1 cellular context compared by ENCODE assay signal in the genomic region with DNA sequence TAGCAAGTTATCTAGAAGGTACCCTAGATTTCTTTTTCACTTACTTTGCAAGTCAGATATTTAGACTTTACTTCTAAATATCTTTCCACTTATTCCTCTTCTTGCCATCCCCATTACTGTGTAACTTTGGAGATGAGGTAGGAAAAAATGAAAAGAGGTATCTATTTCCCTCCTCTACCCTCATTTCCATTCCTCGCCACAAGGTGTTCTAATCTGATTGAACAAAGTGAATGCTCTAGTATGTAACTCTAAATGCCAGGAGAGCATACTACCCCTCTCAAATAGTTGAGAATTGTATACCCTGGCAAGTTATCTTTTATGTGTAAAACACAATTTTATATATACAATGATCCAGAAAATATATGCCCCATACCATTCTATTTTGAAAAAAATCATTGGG.
TF ChIP-seq lines count a peak whose summit lies in the region.

No MANE protein-coding gene starts in this region.

TF ChIP-seq in GM12878, 131 proteins besides CTCF, POLR2A, EP300 and RAD21:
- TF ChIP-seq ZSCAN29 (IDR thresholded peaks at IDR 0.05), result no peak
- TF ChIP-seq SREBF2 (IDR thresholded peaks at IDR 0.05; ENCODE audit: low read length), result no peak
- no peak for TF ChIP-seq STAT3 (IDR thresholded peaks at IDR 0.05; ENCODE audit: low read depth, low read length)
- no peak for TF ChIP-seq TCF3 (IDR thresholded peaks at IDR 0.05; ENCODE audit: borderline replicate concordance, insufficient read depth, low read depth, low read length)
- no peak for TF ChIP-seq ZNF384 (IDR thresholded peaks at IDR 0.05; ENCODE audit: borderline replicate concordance, low read depth, low read length)
- no peak for TF ChIP-seq BHLHE40 (IDR thresholded peaks at IDR 0.05; ENCODE audit: borderline replicate concordance in 1 of 2, low read depth in 2 of 2, low read length in 1 of 2)
- TF ChIP-seq, protein P1, sequence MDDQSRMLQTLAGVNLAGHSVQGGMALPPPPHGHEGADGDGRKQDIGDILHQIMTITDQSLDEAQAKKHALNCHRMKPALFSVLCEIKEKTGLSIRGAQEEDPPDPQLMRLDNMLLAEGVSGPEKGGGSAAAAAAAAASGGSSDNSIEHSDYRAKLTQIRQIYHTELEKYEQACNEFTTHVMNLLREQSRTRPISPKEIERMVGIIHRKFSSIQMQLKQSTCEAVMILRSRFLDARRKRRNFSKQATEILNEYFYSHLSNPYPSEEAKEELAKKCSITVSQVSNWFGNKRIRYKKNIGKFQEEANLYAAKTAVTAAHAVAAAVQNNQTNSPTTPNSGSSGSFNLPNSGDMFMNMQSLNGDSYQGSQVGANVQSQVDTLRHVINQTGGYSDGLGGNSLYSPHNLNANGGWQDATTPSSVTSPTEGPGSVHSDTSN (IDR thresholded peaks at IDR 0.05; ENCODE audit: insufficient replicate concordance, low read depth, low read length), result no peak
- TF ChIP-seq, protein P2, sequence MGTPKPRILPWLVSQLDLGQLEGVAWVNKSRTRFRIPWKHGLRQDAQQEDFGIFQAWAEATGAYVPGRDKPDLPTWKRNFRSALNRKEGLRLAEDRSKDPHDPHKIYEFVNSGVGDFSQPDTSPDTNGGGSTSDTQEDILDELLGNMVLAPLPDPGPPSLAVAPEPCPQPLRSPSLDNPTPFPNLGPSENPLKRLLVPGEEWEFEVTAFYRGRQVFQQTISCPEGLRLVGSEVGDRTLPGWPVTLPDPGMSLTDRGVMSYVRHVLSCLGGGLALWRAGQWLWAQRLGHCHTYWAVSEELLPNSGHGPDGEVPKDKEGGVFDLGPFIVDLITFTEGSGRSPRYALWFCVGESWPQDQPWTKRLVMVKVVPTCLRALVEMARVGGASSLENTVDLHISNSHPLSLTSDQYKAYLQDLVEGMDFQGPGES (IDR thresholded peaks at IDR 0.05), result no peak
- TF ChIP-seq, protein P3, sequence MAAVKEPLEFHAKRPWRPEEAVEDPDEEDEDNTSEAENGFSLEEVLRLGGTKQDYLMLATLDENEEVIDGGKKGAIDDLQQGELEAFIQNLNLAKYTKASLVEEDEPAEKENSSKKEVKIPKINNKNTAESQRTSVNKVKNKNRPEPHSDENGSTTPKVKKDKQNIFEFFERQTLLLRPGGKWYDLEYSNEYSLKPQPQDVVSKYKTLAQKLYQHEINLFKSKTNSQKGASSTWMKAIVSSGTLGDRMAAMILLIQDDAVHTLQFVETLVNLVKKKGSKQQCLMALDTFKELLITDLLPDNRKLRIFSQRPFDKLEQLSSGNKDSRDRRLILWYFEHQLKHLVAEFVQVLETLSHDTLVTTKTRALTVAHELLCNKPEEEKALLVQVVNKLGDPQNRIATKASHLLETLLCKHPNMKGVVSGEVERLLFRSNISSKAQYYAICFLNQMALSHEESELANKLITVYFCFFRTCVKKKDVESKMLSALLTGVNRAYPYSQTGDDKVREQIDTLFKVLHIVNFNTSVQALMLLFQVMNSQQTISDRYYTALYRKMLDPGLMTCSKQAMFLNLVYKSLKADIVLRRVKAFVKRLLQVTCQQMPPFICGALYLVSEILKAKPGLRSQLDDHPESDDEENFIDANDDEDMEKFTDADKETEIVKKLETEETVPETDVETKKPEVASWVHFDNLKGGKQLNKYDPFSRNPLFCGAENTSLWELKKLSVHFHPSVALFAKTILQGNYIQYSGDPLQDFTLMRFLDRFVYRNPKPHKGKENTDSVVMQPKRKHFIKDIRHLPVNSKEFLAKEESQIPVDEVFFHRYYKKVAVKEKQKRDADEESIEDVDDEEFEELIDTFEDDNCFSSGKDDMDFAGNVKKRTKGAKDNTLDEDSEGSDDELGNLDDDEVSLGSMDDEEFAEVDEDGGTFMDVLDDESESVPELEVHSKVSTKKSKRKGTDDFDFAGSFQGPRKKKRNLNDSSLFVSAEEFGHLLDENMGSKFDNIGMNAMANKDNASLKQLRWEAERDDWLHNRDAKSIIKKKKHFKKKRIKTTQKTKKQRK (IDR thresholded peaks at IDR 0.05; ENCODE audit: low read depth, low read length), result no peak
- no peak for TF ChIP-seq NRF1 (conservative IDR thresholded peaks at IDR 0.05; ENCODE audit: low read depth, low read length)
- TF ChIP-seq, protein P4, sequence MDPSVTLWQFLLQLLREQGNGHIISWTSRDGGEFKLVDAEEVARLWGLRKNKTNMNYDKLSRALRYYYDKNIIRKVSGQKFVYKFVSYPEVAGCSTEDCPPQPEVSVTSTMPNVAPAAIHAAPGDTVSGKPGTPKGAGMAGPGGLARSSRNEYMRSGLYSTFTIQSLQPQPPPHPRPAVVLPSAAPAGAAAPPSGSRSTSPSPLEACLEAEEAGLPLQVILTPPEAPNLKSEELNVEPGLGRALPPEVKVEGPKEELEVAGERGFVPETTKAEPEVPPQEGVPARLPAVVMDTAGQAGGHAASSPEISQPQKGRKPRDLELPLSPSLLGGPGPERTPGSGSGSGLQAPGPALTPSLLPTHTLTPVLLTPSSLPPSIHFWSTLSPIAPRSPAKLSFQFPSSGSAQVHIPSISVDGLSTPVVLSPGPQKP (IDR thresholded peaks at IDR 0.05; ENCODE audit: low read depth, low read length), result no peak
- no peak for TF ChIP-seq IKZF2 (IDR thresholded peaks at IDR 0.05)
